ENCODE assay signal across 11 cellular contexts in genomic region chr1:92736395-92736794, GRCh38. TPM values are rescaled to one million over a fixed set of nuclear protein-coding genes. Genes with fewer than 3 reads are reported as not detected.
DNase-seq lines count a peak whose midpoint lies in the region; ATAC-seq and TF ChIP-seq lines count a peak whose summit lies in the region.
"Had no signal": no experiment of that assay in that cellular context is flagged by ENCODE, and none has a peak within 500 bp of the region (broad histone marks: within the 10 kb centered on the region; RNA-seq: fewer than 3 reads in every experiment).

No MANE protein-coding gene starts in this region.

- no peaks in the 10 kb centered on the region for H3K9me3 ChIP-seq in osteoblast (ENCODE audit: low read depth, low read length)
- no peaks in the 10 kb centered on the region for H3K9me3 ChIP-seq in spleen
- H3K9me3 ChIP-seq: Peyer's patch had no signal

- H3K4me1 ChIP-seq in osteoblast (ENCODE audit: insufficient read depth, low read length) (no peaks in the 10 kb centered on the region), spleen (peaks cover 0 to 20% (median 9%) of the 10 kb centered on the region in 6 donors)
- H3K4me1 ChIP-seq: Peyer's patch had no signal

- in situ Hi-C loops in brain microvascular endothelial cell (cut with HindIII; ENCODE audit: low pct_ligation_motif_present, low sequenced_read_pairs): no loop called here

- ATAC-seq in HG02852 (IDR thresholded peaks at IDR 0.05; ENCODE audit: unreplicated experiment): no peak

- peak; percentile 43 for TF ChIP-seq CTCF in brain microvascular endothelial cell (IDR thresholded peaks at IDR 0.05; ENCODE audit: low read depth, low read length, missing control alignments)
- peak; percentile 36 for TF ChIP-seq CTCF in osteoblast (IDR thresholded peaks at IDR 0.05; ENCODE audit: extremely low read depth, low read depth, low read length)
- no peak for TF ChIP-seq CTCF in spleen (IDR thresholded peaks at IDR 0.05 in 8 of 11, conservative IDR thresholded peaks at IDR 0.05 in 3 of 11)

- H4K20me1 ChIP-seq in osteoblast (ENCODE audit: insufficient read depth, low read length): peaks cover 8% of the 10 kb centered on the region

- TF ChIP-seq POLR2A in spleen (IDR thresholded peaks at IDR 0.05): no peak

- H2AFZ ChIP-seq in osteoblast (ENCODE audit: low read length): no peak overlapping the region

- H3K4me2 ChIP-seq in osteoblast (ENCODE audit: insufficient read depth, low read length): no peak overlapping the region
- H3K4me2 ChIP-seq: BLaER1 had no signal

- 69 to 89% (median 80%) methylated on average over 4 of the region's 4 CpGs for WGBS in spleen, 5 donors

- peaks cover 25% of the 10 kb centered on the region for H3K79me2 ChIP-seq in osteoblast (ENCODE audit: insufficient read depth, low read length)

- no peak overlapping the region for H3K27ac ChIP-seq in brain microvascular endothelial cell
- H3K27ac ChIP-seq in osteoblast (ENCODE audit: low read depth, low read length): no peak overlapping the region
- no peak overlapping the region for H3K27ac ChIP-seq in spleen
- H3K27ac ChIP-seq: BLaER1, Peyer's patch had no signal

- H3K4me3 ChIP-seq in brain microvascular endothelial cell (ENCODE audit: low read depth, low read length) (no peak overlapping the region), osteoblast (ENCODE audit: insufficient read depth, low read length) (no peak overlapping the region), spleen (no peak overlapping the region)
- H3K4me3 ChIP-seq: BLaER1, Peyer's patch had no signal

- DNase-seq in NCI-H2227 (lab: John Stamatoyannopoulos, UW; ENCODE audit: unreplicated experiment) (peak; percentile 4), NCI-H2227 treated with DMSO at 0.1 percent for 48 hours (lab: John Stamatoyannopoulos, UW) (no peak), HT1080 (ENCODE audit: low read depth) (peak; percentile 2), brain microvascular endothelial cell (no peak), osteoblast (ENCODE audit: insufficient read length, low spot score, missing footprints) (no peak), spleen (no peak), anterior cingulate cortex (lab: John Stamatoyannopoulos, UW) (no peak)
- DNase-seq: effector memory CD4-positive, alpha-beta T cell; Peyer's patch had no signal

- intact Hi-C loops in spleen (cut with DNase I; ENCODE audit: low total_unique reads): no loop called here

- H3K36me3 ChIP-seq in brain microvascular endothelial cell (replicated peaks) (peaks cover 10% of the 10 kb centered on the region), osteoblast (ENCODE audit: insufficient read depth, low read length) (no peaks in the 10 kb centered on the region), spleen (peaks cover 0 to 23% (median 4%) of the 10 kb centered on the region in 6 donors)
- H3K36me3 ChIP-seq: BLaER1 had no signal

- H3K27me3 ChIP-seq in brain microvascular endothelial cell (replicated peaks) (no peaks in the 10 kb centered on the region), osteoblast (ENCODE audit: insufficient read depth, low read length) (no peaks in the 10 kb centered on the region), spleen (replicated peaks in 1 of 7) (no peaks in the 10 kb centered on the region)
- H3K27me3 ChIP-seq: BLaER1, Peyer's patch had no signal

RNA-seq across cellular contexts. Expression of gene EVI5, which starts 48.5 kb away (rescaled TPM):
- total RNA-seq in HT1080 (2014; rRNA removed; shearing (Covaris generic)): 4.7 and 7.2 TPM in 2 replicates
- polyA plus RNA-seq in HT1080 (2015; cell fraction: cytosol; rRNA removed): 5.1 and 7.6 TPM in 2 replicates
- polyA plus RNA-seq in HT1080 (2015; cell fraction: nucleus; rRNA removed): 4.1 and 8.6 TPM in 2 replicates
- total RNA-seq in osteoblast: 51.3 and 51.8 TPM in 2 replicates
- total RNA-seq in spleen: 10 to 100 TPM; 18.2 to 38.3 (median 27.2) TPM
- 1 to 10 TPM; 1.7 to 3.6 (median 2.0) TPM for polyA plus RNA-seq in spleen

Comparison
In these comparisons a context has a peak if more than half of its experiments do, and no peak if none do; other contexts are left out.
1. DNase-seq: peak in NCI-H2227 (single experiment) and HT1080 (single experiment); none in NCI-H2227 treated with DMSO at 0.1 percent for 48 hours (single experiment), brain microvascular endothelial cell (single experiment), osteoblast (single experiment), spleen (single experiment) and anterior cingulate cortex (0 of 58).
2. CTCF ChIP-seq: peak in brain microvascular endothelial cell (single experiment) and osteoblast (single experiment); none in spleen (0 of 11).